ENCODE assay signal across 2 cellular contexts in genomic region chr5:9829621-9830020, GRCh38.
TF ChIP-seq lines count a peak whose summit lies in the region.

No MANE protein-coding gene starts in this region.

TF ChIP-seq in GM23338, 12 proteins besides CTCF, POLR2A, EP300 and RAD21:
- TF ChIP-seq ZNF462 (CRISPR knock-in tag; IDR thresholded peaks at IDR 0.05): peak; percentile 71; the same call in 1 of the 2 replicates
- no peak for TF ChIP-seq POLR2AphosphoS5 (IDR thresholded peaks at IDR 0.05; ENCODE audit: low read depth)
- TF ChIP-seq CREB1 (CRISPR knock-in tag; IDR thresholded peaks at IDR 0.05; ENCODE audit: low read depth): no peak
- TF ChIP-seq NANOG (IDR thresholded peaks at IDR 0.05; ENCODE audit: borderline replicate concordance): no peak
- TF ChIP-seq EZH2phosphoT487 (IDR thresholded peaks at IDR 0.05; ENCODE audit: unreplicated experiment): no peak

TF ChIP-seq in H1, 55 proteins besides CTCF, POLR2A, EP300 and RAD21:
- TF ChIP-seq MAFK (IDR thresholded peaks at IDR 0.05; ENCODE audit: low read depth, low read length) (0 out of 2 replicates have a peak, but pooled peaks have one; percentile 6), BACH1 (IDR thresholded peaks at IDR 0.05; ENCODE audit: low read length) (peak; percentile 13; the same call in 1 of the 2 replicates), USF2 (IDR thresholded peaks at IDR 0.05; ENCODE audit: low read length) (no peak)
